In the genomic region with DNA sequence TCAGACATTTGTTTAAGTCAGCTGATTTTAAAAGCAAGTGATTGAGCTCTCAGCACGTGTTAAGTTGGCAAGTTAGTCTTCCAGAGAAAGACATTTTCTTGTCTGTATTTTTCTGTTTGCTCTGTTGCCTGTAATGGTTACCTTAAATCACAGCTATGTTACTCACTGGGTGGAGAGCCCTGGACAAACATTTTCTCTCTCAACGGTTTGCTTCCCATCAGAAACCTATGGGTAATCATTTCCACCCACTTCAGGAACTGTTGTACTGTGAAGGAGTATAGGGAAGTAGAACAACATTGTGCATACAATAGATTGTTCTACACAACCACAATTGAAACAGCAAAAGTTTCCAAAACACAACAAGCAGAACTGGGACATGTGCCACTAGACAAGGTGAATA, we compare ENCODE assay signal across 2 cellular contexts.
TF ChIP-seq lines count a peak whose summit lies in the region.

No MANE protein-coding gene starts in this region.

TF ChIP-seq in A549, 52 proteins besides CTCF, POLR2A, EP300 and RAD21 (continued from another document):
- TF ChIP-seq, protein P1, sequence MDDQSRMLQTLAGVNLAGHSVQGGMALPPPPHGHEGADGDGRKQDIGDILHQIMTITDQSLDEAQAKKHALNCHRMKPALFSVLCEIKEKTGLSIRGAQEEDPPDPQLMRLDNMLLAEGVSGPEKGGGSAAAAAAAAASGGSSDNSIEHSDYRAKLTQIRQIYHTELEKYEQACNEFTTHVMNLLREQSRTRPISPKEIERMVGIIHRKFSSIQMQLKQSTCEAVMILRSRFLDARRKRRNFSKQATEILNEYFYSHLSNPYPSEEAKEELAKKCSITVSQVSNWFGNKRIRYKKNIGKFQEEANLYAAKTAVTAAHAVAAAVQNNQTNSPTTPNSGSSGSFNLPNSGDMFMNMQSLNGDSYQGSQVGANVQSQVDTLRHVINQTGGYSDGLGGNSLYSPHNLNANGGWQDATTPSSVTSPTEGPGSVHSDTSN (IDR thresholded peaks at IDR 0.05): no peak
- no peak for TF ChIP-seq CHD4 (IDR thresholded peaks at IDR 0.05; ENCODE audit: borderline replicate concordance)

TF ChIP-seq in WTC11, 78 proteins besides CTCF, POLR2A, EP300 and RAD21 (continued from another document):
- TF ChIP-seq, protein P2, sequence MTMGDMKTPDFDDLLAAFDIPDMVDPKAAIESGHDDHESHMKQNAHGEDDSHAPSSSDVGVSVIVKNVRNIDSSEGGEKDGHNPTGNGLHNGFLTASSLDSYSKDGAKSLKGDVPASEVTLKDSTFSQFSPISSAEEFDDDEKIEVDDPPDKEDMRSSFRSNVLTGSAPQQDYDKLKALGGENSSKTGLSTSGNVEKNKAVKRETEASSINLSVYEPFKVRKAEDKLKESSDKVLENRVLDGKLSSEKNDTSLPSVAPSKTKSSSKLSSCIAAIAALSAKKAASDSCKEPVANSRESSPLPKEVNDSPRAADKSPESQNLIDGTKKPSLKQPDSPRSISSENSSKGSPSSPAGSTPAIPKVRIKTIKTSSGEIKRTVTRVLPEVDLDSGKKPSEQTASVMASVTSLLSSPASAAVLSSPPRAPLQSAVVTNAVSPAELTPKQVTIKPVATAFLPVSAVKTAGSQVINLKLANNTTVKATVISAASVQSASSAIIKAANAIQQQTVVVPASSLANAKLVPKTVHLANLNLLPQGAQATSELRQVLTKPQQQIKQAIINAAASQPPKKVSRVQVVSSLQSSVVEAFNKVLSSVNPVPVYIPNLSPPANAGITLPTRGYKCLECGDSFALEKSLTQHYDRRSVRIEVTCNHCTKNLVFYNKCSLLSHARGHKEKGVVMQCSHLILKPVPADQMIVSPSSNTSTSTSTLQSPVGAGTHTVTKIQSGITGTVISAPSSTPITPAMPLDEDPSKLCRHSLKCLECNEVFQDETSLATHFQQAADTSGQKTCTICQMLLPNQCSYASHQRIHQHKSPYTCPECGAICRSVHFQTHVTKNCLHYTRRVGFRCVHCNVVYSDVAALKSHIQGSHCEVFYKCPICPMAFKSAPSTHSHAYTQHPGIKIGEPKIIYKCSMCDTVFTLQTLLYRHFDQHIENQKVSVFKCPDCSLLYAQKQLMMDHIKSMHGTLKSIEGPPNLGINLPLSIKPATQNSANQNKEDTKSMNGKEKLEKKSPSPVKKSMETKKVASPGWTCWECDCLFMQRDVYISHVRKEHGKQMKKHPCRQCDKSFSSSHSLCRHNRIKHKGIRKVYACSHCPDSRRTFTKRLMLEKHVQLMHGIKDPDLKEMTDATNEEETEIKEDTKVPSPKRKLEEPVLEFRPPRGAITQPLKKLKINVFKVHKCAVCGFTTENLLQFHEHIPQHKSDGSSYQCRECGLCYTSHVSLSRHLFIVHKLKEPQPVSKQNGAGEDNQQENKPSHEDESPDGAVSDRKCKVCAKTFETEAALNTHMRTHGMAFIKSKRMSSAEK (CRISPR knock-in tag; IDR thresholded peaks at IDR 0.05; ENCODE audit: borderline replicate concordance): no peak
- TF ChIP-seq NFE2L1 (CRISPR knock-in tag; IDR thresholded peaks at IDR 0.05) (no peak), JAZF1 (CRISPR knock-in tag; IDR thresholded peaks at IDR 0.05) (no peak), OVOL2 (CRISPR knock-in tag; IDR thresholded peaks at IDR 0.05; ENCODE audit: borderline replicate concordance) (no peak), CREM (CRISPR knock-in tag; IDR thresholded peaks at IDR 0.05) (no peak)
- TF ChIP-seq, protein P3, sequence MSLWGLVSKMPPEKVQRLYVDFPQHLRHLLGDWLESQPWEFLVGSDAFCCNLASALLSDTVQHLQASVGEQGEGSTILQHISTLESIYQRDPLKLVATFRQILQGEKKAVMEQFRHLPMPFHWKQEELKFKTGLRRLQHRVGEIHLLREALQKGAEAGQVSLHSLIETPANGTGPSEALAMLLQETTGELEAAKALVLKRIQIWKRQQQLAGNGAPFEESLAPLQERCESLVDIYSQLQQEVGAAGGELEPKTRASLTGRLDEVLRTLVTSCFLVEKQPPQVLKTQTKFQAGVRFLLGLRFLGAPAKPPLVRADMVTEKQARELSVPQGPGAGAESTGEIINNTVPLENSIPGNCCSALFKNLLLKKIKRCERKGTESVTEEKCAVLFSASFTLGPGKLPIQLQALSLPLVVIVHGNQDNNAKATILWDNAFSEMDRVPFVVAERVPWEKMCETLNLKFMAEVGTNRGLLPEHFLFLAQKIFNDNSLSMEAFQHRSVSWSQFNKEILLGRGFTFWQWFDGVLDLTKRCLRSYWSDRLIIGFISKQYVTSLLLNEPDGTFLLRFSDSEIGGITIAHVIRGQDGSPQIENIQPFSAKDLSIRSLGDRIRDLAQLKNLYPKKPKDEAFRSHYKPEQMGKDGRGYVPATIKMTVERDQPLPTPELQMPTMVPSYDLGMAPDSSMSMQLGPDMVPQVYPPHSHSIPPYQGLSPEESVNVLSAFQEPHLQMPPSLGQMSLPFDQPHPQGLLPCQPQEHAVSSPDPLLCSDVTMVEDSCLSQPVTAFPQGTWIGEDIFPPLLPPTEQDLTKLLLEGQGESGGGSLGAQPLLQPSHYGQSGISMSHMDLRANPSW (CRISPR knock-in tag; conservative IDR thresholded peaks at IDR 0.05; ENCODE audit: low read depth): no peak
- TF ChIP-seq, protein P4, sequence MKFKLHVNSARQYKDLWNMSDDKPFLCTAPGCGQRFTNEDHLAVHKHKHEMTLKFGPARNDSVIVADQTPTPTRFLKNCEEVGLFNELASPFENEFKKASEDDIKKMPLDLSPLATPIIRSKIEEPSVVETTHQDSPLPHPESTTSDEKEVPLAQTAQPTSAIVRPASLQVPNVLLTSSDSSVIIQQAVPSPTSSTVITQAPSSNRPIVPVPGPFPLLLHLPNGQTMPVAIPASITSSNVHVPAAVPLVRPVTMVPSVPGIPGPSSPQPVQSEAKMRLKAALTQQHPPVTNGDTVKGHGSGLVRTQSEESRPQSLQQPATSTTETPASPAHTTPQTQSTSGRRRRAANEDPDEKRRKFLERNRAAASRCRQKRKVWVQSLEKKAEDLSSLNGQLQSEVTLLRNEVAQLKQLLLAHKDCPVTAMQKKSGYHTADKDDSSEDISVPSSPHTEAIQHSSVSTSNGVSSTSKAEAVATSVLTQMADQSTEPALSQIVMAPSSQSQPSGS (CRISPR knock-in tag; IDR thresholded peaks at IDR 0.05; ENCODE audit: borderline replicate concordance, low read depth): no peak
- TF ChIP-seq, protein P5, sequence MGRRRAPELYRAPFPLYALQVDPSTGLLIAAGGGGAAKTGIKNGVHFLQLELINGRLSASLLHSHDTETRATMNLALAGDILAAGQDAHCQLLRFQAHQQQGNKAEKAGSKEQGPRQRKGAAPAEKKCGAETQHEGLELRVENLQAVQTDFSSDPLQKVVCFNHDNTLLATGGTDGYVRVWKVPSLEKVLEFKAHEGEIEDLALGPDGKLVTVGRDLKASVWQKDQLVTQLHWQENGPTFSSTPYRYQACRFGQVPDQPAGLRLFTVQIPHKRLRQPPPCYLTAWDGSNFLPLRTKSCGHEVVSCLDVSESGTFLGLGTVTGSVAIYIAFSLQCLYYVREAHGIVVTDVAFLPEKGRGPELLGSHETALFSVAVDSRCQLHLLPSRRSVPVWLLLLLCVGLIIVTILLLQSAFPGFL (CRISPR knock-in tag; IDR thresholded peaks at IDR 0.05; ENCODE audit: borderline replicate concordance): no peak
